ENCODE assay signal across 17 cellular contexts in the genomic region with DNA sequence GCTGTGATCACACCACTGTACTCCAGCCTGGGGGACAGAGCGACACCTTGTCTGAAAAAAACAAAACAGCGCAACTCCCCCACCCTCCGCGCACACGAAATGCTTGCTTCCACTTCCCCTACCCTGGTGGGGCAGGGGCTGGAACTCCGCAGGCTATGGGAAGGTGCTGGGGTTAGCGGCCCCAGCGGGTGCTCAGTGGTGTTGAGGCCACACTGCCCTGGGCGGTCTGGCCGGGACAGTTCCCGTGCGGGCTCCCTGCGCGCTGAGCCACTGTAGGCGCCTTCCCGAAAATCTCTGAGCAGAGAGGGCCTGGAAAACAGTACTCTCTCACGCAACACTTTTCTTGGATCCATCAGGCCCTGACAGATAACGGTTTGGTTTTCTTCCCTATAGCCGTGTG. TPM values are rescaled to one million over a fixed set of nuclear protein-coding genes. Genes with fewer than 3 reads are reported as not detected.
A peak's percentile ranks its signal among the peaks of the same experiment; 100 is the strongest.
DNase-seq lines count a peak whose midpoint lies in the region; ATAC-seq and TF ChIP-seq lines count a peak whose summit lies in the region.
"Had no signal": no experiment of that assay in that cellular context is flagged by ENCODE, and none has a peak within 500 bp of the region (broad histone marks: within the 10 kb centered on the region; RNA-seq: fewer than 3 reads in every experiment).

No MANE protein-coding gene starts in this region.

- ATAC-seq in HG03439 (IDR thresholded peaks at IDR 0.05; ENCODE audit: unreplicated experiment): no peak
- ATAC-seq: natural killer cell treated with Interleukin-12 subunit alpha and Interleukin-12 subunit beta and Interleukin-15 and Interleukin-18, amount 100 ng/mL, for 72 hours had no signal

- TF ChIP-seq CTCF in chondrocyte (IDR thresholded peaks at IDR 0.05): no peak
- TF ChIP-seq CTCF in sigmoid colon (IDR thresholded peaks at IDR 0.05): no peak

- peaks cover 32% of the 10 kb centered on the region for H3K79me2 ChIP-seq in GM23248 (ENCODE audit: insufficient read depth)

- H3K9me3 Mint-ChIP-seq in chondrocyte (ENCODE audit: low read depth): no peaks in the 10 kb centered on the region
- H3K9me3 Mint-ChIP-seq: natural killer cell treated with Interleukin-12 subunit alpha and Interleukin-12 subunit beta and Interleukin-15 and Interleukin-18, amount 100 ng/mL, for 72 hours had no signal

- H3K27ac ChIP-seq in GM23248: 0 out of 2 replicates have a peak overlapping the region, but pooled peaks have one; percentile 69
- peak overlapping the region; percentile 78 to 87 (median 82) for H3K27ac ChIP-seq in sigmoid colon
- H3K27ac ChIP-seq: KMS-11, SK-N-MC had no signal

- peak overlapping the region; percentile 81 for H3K4me2 ChIP-seq in GM23248 (ENCODE audit: unreplicated experiment)
- H3K4me2 ChIP-seq: KMS-11 had no signal

- no peaks in the 10 kb centered on the region for H3K9me3 ChIP-seq in GM23248 (ENCODE audit: low read depth)
- H3K9me3 ChIP-seq in sigmoid colon: no peaks in the 10 kb centered on the region
- H3K9me3 ChIP-seq: colonic mucosa had no signal

- H3K4me1 Mint-ChIP-seq in chondrocyte (ENCODE audit: low read depth): peaks cover 21% of the 10 kb centered on the region

- H3K9me2 ChIP-seq in GM23248 (ENCODE audit: insufficient read depth): no peaks in the 10 kb centered on the region

- H3F3A ChIP-seq in GM23248 (ENCODE audit: insufficient read depth): peaks cover 9% of the 10 kb centered on the region

- H3K4me3 ChIP-seq in GM23248 (peak overlapping the region; percentile 80; the same call in 1 of the 2 replicates), sigmoid colon (peak overlapping the region in 1 of 4 donors; percentile 77)

- no peak overlapping the region for H3K27ac Mint-ChIP-seq in chondrocyte (ENCODE audit: unreplicated experiment)
- H3K27ac Mint-ChIP-seq: activated naive CD8-positive, alpha-beta T cell; natural killer cell treated with Interleukin-12 subunit alpha and Interleukin-12 subunit beta and Interleukin-15 and Interleukin-18, amount 100 ng/mL, for 72 hours had no signal

- no peaks in the 10 kb centered on the region for H3K27me3 ChIP-seq in GM23248 (replicated peaks; ENCODE audit: insufficient read depth)
- H3K27me3 ChIP-seq in sigmoid colon: no peaks in the 10 kb centered on the region

- H3K36me3 Mint-ChIP-seq in chondrocyte (ENCODE audit: low read depth): peaks cover 4% of the 10 kb centered on the region
- H3K36me3 Mint-ChIP-seq: activated naive CD8-positive, alpha-beta T cell; natural killer cell treated with Interleukin-12 subunit alpha and Interleukin-12 subunit beta and Interleukin-15 and Interleukin-18, amount 100 ng/mL, for 72 hours had no signal

- in situ Hi-C loops in GM23248 (cut with MboI): no loop called here

- H3K9ac ChIP-seq in GM23248: 0 out of 2 replicates have a peak overlapping the region, but pooled peaks have one; percentile 83
- H3K9ac ChIP-seq: KMS-11 had no signal

- H3K36me3 ChIP-seq in GM23248 (ENCODE audit: low read depth): no peaks in the 10 kb centered on the region
- H3K36me3 ChIP-seq in sigmoid colon: no peaks in the 10 kb centered on the region
- H3K36me3 ChIP-seq: colonic mucosa had no signal

- H2AFZ ChIP-seq in GM23248: peak overlapping the region; percentile 91; the same call in 1 of the 2 replicates

- 0 out of 2 replicates have a peak, but pooled peaks cover 3% of the 10 kb centered on the region for H4K20me1 ChIP-seq in GM23248 (ENCODE audit: insufficient read depth)

- intact Hi-C loops in sigmoid colon (cut with DNase I): no loop called here

- DNase-seq in GM23248: no peak
- peak; percentile 86 for DNase-seq in chondrocyte (ENCODE audit: low spot score)
- DNase-seq in left kidney (ENCODE audit: low read depth, low spot score): peak; percentile 10
- DNase-seq in sigmoid colon: no peak
- no peak for DNase-seq in DMS53 (lab: John Stamatoyannopoulos, UW)
- no peak for DNase-seq in activated naive CD4-positive, alpha-beta T cell treated with anti-CD3 and anti-CD28 coated beads, Interleukin-2, amount 50 U/mL, for 16 hours
- no peak for DNase-seq in NOMO-1 treated with dmso at 0.1 percent for 144 hours (lab: John Stamatoyannopoulos, UW; ENCODE audit: unreplicated experiment)
- DNase-seq: activated CD8-positive, alpha-beta memory T cell treated with anti-CD3 and anti-CD28 coated beads, Interleukin-2, amount 50 U/mL, for 4 hours; AML-193; colonic mucosa; DND-41; NCI-H1930 had no signal

- TF ChIP-seq POLR2A in sigmoid colon (IDR thresholded peaks at IDR 0.05): no peak

- WGBS in GM23248 (ENCODE audit: low coverage in 1 of 2, low lambda C conversion rate in 2 of 2, missing lambda C conversion rate in 2 of 2), 2 experiments: 86 to 89% methylated on average over 19 of the region's 19 CpGs
- WGBS in sigmoid colon, 2 donors: 75 to 86% methylated on average over 19 of the region's 19 CpGs

- H3K27me3 Mint-ChIP-seq in chondrocyte (ENCODE audit: low read depth): no peaks in the 10 kb centered on the region

- no peak overlapping the region for H3K4me3 Mint-ChIP-seq in chondrocyte (ENCODE audit: unreplicated experiment)
- H3K4me3 Mint-ChIP-seq: activated naive CD8-positive, alpha-beta T cell; natural killer cell treated with Interleukin-12 subunit alpha and Interleukin-12 subunit beta and Interleukin-15 and Interleukin-18, amount 100 ng/mL, for 72 hours had no signal

- H3K4me1 ChIP-seq in GM23248 (ENCODE audit: insufficient read depth) (peaks cover 11% of the 10 kb centered on the region), sigmoid colon (peaks cover 0 to 30% (median 24%) of the 10 kb centered on the region in 4 donors)
- H3K4me1 ChIP-seq: colonic mucosa had no signal

- no peak for TF ChIP-seq EP300 in sigmoid colon (IDR thresholded peaks at IDR 0.05)

RNA-seq across cellular contexts. Expression of gene WTIP, which starts 1.1 kb away (rescaled TPM):
- total RNA-seq in GM23248 (2014; rRNA removed; shearing (Covaris generic)): 35.2 and 37.2 TPM in 2 replicates
- 2.2 and 3.5 TPM in 2 replicates for polyA plus RNA-seq in GM23248 (2016; fragmentation: Nextera tagmentation; extraction: Ambion mirVana)
- 32.8 to 45.9 TPM (median 41.6 TPM) in 3 replicates for total RNA-seq in chondrocyte
- 10 to 100 TPM in 3 of 4 donors, 1 to 10 TPM in 1; 3.3 to 20.5 (median 16.9) TPM for total RNA-seq in sigmoid colon
- polyA plus RNA-seq in sigmoid colon: 1 to 10 TPM; 2.2 to 3.0 (median 3.0) TPM

RNA-seq across cellular contexts. Expression of gene UBA2, which starts 52.3 kb away (rescaled TPM):
- 90.7 and 111 TPM in 2 replicates for total RNA-seq in GM23248 (2014; rRNA removed; shearing (Covaris generic))
- 79.1 and 93.1 TPM in 2 replicates for polyA plus RNA-seq in GM23248 (2016; fragmentation: Nextera tagmentation; extraction: Ambion mirVana)
- total RNA-seq in chondrocyte: 81.2 to 103 TPM (median 94.6 TPM) in 3 replicates
- 10 to 100 TPM; 55.7 to 99.4 (median 71.8) TPM for total RNA-seq in sigmoid colon
- polyA plus RNA-seq in sigmoid colon: 10 to 100 TPM; 31.8 to 58.5 (median 34.9) TPM

Comparison
In these comparisons a context has a peak if more than half of its experiments do, and no peak if none do; other contexts are left out.
1. DNase-seq: peak in chondrocyte (single experiment) and left kidney (single experiment); none in GM23248 (single experiment), sigmoid colon (single experiment), DMS53 (single experiment), activated naive CD4-positive, alpha-beta T cell treated with anti-CD3 and anti-CD28 coated beads, Interleukin-2, amount 50 U/mL, for 16 hours (single experiment) and NOMO-1 treated with dmso at 0.1 percent for 144 hours (single experiment).